1 cellular context compared by ENCODE assay signal in the genomic region with DNA sequence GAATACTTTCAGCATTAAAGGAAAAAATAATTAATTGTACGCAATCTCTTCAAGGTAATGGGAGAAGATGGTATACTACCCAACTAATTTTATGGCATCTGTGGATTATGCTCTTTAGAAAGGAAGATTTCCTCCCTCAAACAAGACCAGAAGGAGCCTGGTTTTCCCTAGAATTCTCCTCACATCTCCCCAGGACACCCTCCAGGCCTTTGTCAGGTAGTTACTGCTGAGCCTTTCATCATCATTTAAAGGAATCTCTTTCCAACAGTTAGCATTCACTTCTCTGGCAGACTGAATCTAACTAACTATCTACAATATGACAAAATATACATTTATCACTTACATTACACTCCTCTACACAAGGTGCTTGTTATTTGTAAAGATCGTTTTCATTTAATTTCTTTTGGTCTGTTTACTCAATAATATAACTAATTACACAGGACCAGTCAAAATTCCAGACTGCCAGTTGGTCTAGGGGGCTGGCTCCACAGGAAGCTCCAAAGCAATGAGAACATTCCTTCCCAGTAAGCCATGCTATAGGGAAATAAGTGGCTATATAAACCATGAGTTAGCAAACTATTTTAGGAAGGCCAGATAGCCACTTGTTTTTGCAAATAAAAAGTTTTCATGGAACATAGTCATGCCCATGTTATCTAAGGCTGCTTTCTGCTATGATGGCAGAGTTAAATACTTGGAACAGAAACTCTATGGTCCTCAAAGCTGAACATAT.
A peak's percentile ranks its signal among the peaks of the same experiment; 100 is the strongest.
TF ChIP-seq lines count a peak whose summit lies in the region.

No MANE protein-coding gene starts in this region.

TF ChIP-seq in GM23338, 12 proteins besides CTCF, POLR2A, EP300 and RAD21 (continued from another document):
- TF ChIP-seq ZNF462 (CRISPR knock-in tag; IDR thresholded peaks at IDR 0.05) (0 out of 2 replicates have a peak, but pooled peaks have one; percentile 32), CREB1 (CRISPR knock-in tag; IDR thresholded peaks at IDR 0.05; ENCODE audit: low read depth) (no peak), ZNF114 (CRISPR knock-in tag; IDR thresholded peaks at IDR 0.05) (no peak)
